Comparison of ENCODE assay signal across 9 cellular contexts in genomic region chr4:107863850-107864371, GRCh38. TPM values are rescaled to one million over a fixed set of nuclear protein-coding genes. Genes with fewer than 3 reads are reported as not detected.
DNase-seq lines count a peak whose midpoint lies in the region; TF ChIP-seq lines count a peak whose summit lies in the region.
"Had no signal": no experiment of that assay in that cellular context is flagged by ENCODE, and none has a peak within 500 bp of the region (broad histone marks: within the 10 kb centered on the region; RNA-seq: fewer than 3 reads in every experiment).

No MANE protein-coding gene starts in this region.

- H3K27me3 ChIP-seq in muscle layer of duodenum (ENCODE audit: low read depth, low read length), result no peaks in the 10 kb centered on the region

- TF ChIP-seq POLR2A in lower leg skin (IDR thresholded peaks at IDR 0.05), result no peak

- intact Hi-C loops in lower leg skin (cut with DNase I; ENCODE audit: low total_unique reads), result no loop called here

- no peak for TF ChIP-seq CTCF in lower leg skin (IDR thresholded peaks at IDR 0.05)

- no peak overlapping the region for H3K4me3 ChIP-seq in muscle layer of duodenum (ENCODE audit: low read depth in 1 of 2, low read length in 2 of 2)
- no peak overlapping the region for H3K4me3 ChIP-seq in lower leg skin (ENCODE audit: low read depth, poor library complexity, severe bottlenecking)

- H3K27ac ChIP-seq in muscle layer of duodenum (ENCODE audit: low read length), result peak overlapping the region; percentile 54

- DNase-seq in COR-L47 (lab: John Stamatoyannopoulos, UW) (peak; percentile 56), HPDE6-E6E7 (ENCODE audit: extremely low spot score) (peak; percentile 31), dedifferentiated amniotic fluid mesenchymal stem cell (ENCODE audit: extremely low spot score) (peak; percentile 31), NCI-H524 (lab: John Stamatoyannopoulos, UW) (no peak), lower leg skin (ENCODE audit: low spot score in 2 of 2) (no peak), NCI-H2081 treated with DMSO at 0.1 percent for 48 hours (lab: John Stamatoyannopoulos, UW) (no peak)
- no peak for DNase-seq in activated CD8-positive, alpha-beta memory T cell treated with anti-CD3 and anti-CD28 coated beads, Interleukin-2, amount 50 U/mL, for 4 hours
- DNase-seq: activated gamma-delta T cell treated with Interleukin-2 at 50 U/mL for 16 hours had no signal

- peaks cover 6 to 7% of the 10 kb centered on the region in 2 donors for H3K36me3 ChIP-seq in muscle layer of duodenum (ENCODE audit: control insufficient read depth in 1 of 2, insufficient read depth in 2 of 2, low read length in 2 of 2)

- WGBS in lower leg skin, 2 donors, result 78 to 84% methylated on average over 2 of the region's 2 CpGs

- peaks cover 0 to 19% of the 10 kb centered on the region in 2 donors for H3K4me1 ChIP-seq in muscle layer of duodenum (ENCODE audit: control insufficient read depth in 1 of 2, insufficient read depth in 2 of 2, low read length in 2 of 2)

- no peaks in the 10 kb centered on the region for H3K9me3 ChIP-seq in muscle layer of duodenum (ENCODE audit: control insufficient read depth in 1 of 2, low read length in 2 of 2)

RNA-seq across cellular contexts. Expression of gene SGMS2, which starts 39.2 kb away (rescaled TPM):
- 10 to 100 TPM; 38.7 to 81.5 (median 55.9) TPM for total RNA-seq in lower leg skin

Comparison
In these comparisons a context has a peak if more than half of its experiments do, and no peak if none do; other contexts are left out.
1. DNase-seq: peak in COR-L47 (single experiment), HPDE6-E6E7 (single experiment) and dedifferentiated amniotic fluid mesenchymal stem cell (single experiment); none in NCI-H524 (0 of 2), lower leg skin (0 of 2), activated CD8-positive, alpha-beta memory T cell treated with anti-CD3 and anti-CD28 coated beads, Interleukin-2, amount 50 U/mL, for 4 hours (single experiment) and NCI-H2081 treated with DMSO at 0.1 percent for 48 hours (single experiment).